In genomic region chr1:9687876-9688582, GRCh38 we compare ENCODE assay signal across 8 cellular contexts. TPM values are rescaled to one million over a fixed set of nuclear protein-coding genes. Genes with fewer than 3 reads are reported as not detected.
A peak's percentile ranks its signal among the peaks of the same experiment; 100 is the strongest.
DNase-seq lines count a peak whose midpoint lies in the region; ATAC-seq and TF ChIP-seq lines count a peak whose summit lies in the region.

No MANE protein-coding gene starts in this region.

- no peaks in the 10 kb centered on the region for H3K9me3 Mint-ChIP-seq in activated CD4-positive, alpha-beta T cell treated with anti-CD3 and anti-CD28 coated beads, Interleukin-2, amount 10 ng/mL, durations not matched to agents 7 days and 5 days

- peak overlapping the region; percentile 88 for H3K4me3 ChIP-seq in coronary artery
- H3K4me3 ChIP-seq in mesodermal cell (ENCODE audit: extremely low read depth, insufficient read depth, low read length, poor library complexity, severe bottlenecking): peak overlapping the region; percentile 41

- peak overlapping the region; percentile 80 for H3K27ac Mint-ChIP-seq in activated CD4-positive, alpha-beta T cell treated with anti-CD3 and anti-CD28 coated beads, Interleukin-2, amount 10 ng/mL, durations not matched to agents 7 days and 5 days

- ATAC-seq in HG03095 (IDR thresholded peaks at IDR 0.05; ENCODE audit: unreplicated experiment) (no peak), GM21576 (IDR thresholded peaks at IDR 0.05; ENCODE audit: unreplicated experiment) (no peak)

- 2 to 3% methylated on average over 24 to 29 of the region's 34 CpGs for WGBS in mesodermal cell (ENCODE audit: insufficient coverage in 2 of 2), 2 experiments

- no peaks in the 10 kb centered on the region for H3K27me3 Mint-ChIP-seq in activated CD4-positive, alpha-beta T cell treated with anti-CD3 and anti-CD28 coated beads, Interleukin-2, amount 10 ng/mL, durations not matched to agents 7 days and 5 days

- H3K9me3 ChIP-seq in mesodermal cell (ENCODE audit: control insufficient read depth, low read length): no peaks in the 10 kb centered on the region

- H3K27ac ChIP-seq in coronary artery: peak overlapping the region in 1 of 2 donors; percentile 75
- H3K27ac ChIP-seq in mesodermal cell (ENCODE audit: low read depth, low read length, severe bottlenecking): no peak overlapping the region

- POLR2A ChIA-PET in activated CD4-positive, alpha-beta T cell treated with anti-CD3 and anti-CD28 coated beads, Interleukin-2, amount 10 ng/mL, durations not matched to agents 7 days and 5 days (lab: Charles Lee): interaction anchor here (1.0 kb wide), 1 partner anchor 58 kb away, joined by 4 read pairs; no protein-coding TSS in a partner anchor

- peaks cover 20% of the 10 kb centered on the region for H3K4me1 ChIP-seq in mesodermal cell (ENCODE audit: control insufficient read depth, insufficient read depth, low read length, poor library complexity, severe bottlenecking)

- no peak for DNase-seq in activated CD4-positive, alpha-beta T cell treated with anti-CD3 and anti-CD28 coated beads, Interleukin-2, amount 10 ng/mL, durations not matched to agents 7 days and 5 days
- DNase-seq in activated CD4-positive, alpha-beta T cell treated with anti-CD3 and anti-CD28 coated beads, Interleukin-2, amount 50 U/mL, for 4 hours: no peak
- DNase-seq in NCI-H510A (lab: John Stamatoyannopoulos, UW) (peak; percentile 67), coronary artery (ENCODE audit: low spot score) (no peak)
- no peak for DNase-seq in activated effector memory CD4-positive, alpha-beta T cell treated with anti-CD3 and anti-CD28 coated beads, Interleukin-2, amount 50 U/mL, for 16 hours

- no peak for TF ChIP-seq CTCF in coronary artery (IDR thresholded peaks at IDR 0.05)

- H3K4me1 Mint-ChIP-seq in activated CD4-positive, alpha-beta T cell treated with anti-CD3 and anti-CD28 coated beads, Interleukin-2, amount 10 ng/mL, durations not matched to agents 7 days and 5 days: peaks cover 76% of the 10 kb centered on the region

- peak overlapping the region; percentile 67 for H3K4me3 Mint-ChIP-seq in activated CD4-positive, alpha-beta T cell treated with anti-CD3 and anti-CD28 coated beads, Interleukin-2, amount 10 ng/mL, durations not matched to agents 7 days and 5 days

- no peaks in the 10 kb centered on the region for H3K36me3 ChIP-seq in mesodermal cell (ENCODE audit: control insufficient read depth, insufficient read depth, low read length)

- CTCF ChIA-PET in activated CD4-positive, alpha-beta T cell treated with anti-CD3 and anti-CD28 coated beads, Interleukin-2, amount 10 ng/mL, durations not matched to agents 7 days and 5 days (lab: Charles Lee): interaction anchor here (0.8 to 4.3 kb wide), 4 partner anchors 16 to 61 kb away, joined by 3 to 24 read pairs (median 6); no protein-coding TSS in a partner anchor

- H3K36me3 Mint-ChIP-seq in activated CD4-positive, alpha-beta T cell treated with anti-CD3 and anti-CD28 coated beads, Interleukin-2, amount 10 ng/mL, durations not matched to agents 7 days and 5 days (ENCODE audit: low read depth): peaks cover 48% of the 10 kb centered on the region

RNA-seq across cellular contexts. Expression of gene PIK3CD, which starts 36.5 kb away (rescaled TPM):
- 100 to 1,000 TPM; 222 to 242 TPM for total RNA-seq in activated CD4-positive, alpha-beta T cell treated with anti-CD3 and anti-CD28 coated beads, Interleukin-2, amount 10 ng/mL, durations not matched to agents 7 days and 5 days
- polyA plus RNA-seq in mesodermal cell (2013, experiment 1 of 2): 13.2 TPM
- polyA plus RNA-seq in mesodermal cell (2013, experiment 2 of 2): 8.9 TPM
